In the genomic region with DNA sequence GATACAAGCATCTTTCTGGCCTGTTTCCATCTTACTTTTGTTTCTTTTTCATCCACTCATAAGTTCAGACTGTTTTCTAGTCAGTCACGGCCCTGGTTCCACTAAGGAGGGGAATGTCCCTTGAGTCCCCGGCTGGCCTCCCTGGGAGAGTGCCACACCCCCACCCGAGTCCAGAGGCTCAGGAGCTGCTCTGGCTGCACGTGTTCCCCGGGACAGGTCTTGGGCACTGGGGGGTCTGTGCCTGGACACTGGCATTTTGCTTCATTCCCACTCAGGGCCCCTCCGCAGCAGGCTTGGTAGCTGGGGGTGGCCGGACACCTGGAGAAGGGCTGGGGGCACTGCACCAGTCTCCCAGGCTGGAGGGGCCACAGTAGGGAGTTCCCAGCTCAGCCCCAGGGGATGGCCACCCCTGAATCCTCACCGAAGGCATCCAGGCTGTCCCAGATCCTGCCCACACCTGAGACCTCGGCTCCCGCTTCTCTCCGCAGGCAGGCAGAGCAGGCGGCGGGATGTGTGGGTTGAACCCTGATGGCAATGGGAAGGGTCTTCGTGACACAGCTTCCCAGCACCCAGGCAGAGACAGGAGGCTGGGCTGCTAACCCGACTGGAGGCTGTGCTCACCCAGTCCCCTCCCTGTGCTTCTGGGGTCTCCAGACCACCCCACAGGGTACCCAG, we compare ENCODE assay signal across 25 cellular contexts.
"Had no signal": no experiment of that assay in that cellular context is flagged by ENCODE, and none has a peak within 500 bp of the region (broad histone marks: within the 10 kb centered on the region; RNA-seq: fewer than 3 reads in every experiment).

No MANE protein-coding gene starts in this region.

- H3K9ac ChIP-seq: KMS-11 had no signal

- H3K4me3 ChIP-seq: adrenal gland, body of pancreas, breast epithelium, SJCRH30, SK-N-MC had no signal

- H3K27ac ChIP-seq: body of pancreas, breast epithelium, KMS-11, SJCRH30, SK-N-MC, WERI-Rb-1 had no signal

- H3K27ac Mint-ChIP-seq: activated naive CD8-positive, alpha-beta T cell treated with anti-CD3 and anti-CD28 coated beads for 36 hours; activated T-cell treated with anti-CD3 and anti-CD28 coated beads, Interleukin-2, amount 50 U/mL, for 72 hours; activated T-helper 17 cell treated with anti-CD3 and anti-CD28 coated beads, Interleukin-2, amount 50 U/mL, for 72 hours had no signal

- H3K9me3 Mint-ChIP-seq: activated naive CD8-positive, alpha-beta T cell treated with anti-CD3 and anti-CD28 coated beads for 36 hours; activated T-cell treated with anti-CD3 and anti-CD28 coated beads, Interleukin-2, amount 50 U/mL, for 72 hours; activated T-helper 17 cell treated with anti-CD3 and anti-CD28 coated beads, Interleukin-2, amount 50 U/mL, for 72 hours had no signal

- H3K4me3 Mint-ChIP-seq: activated naive CD8-positive, alpha-beta T cell treated with anti-CD3 and anti-CD28 coated beads for 36 hours; activated T-cell treated with anti-CD3 and anti-CD28 coated beads, Interleukin-2, amount 50 U/mL, for 72 hours; activated T-helper 17 cell treated with anti-CD3 and anti-CD28 coated beads, Interleukin-2, amount 50 U/mL, for 72 hours had no signal

- H3K4me1 Mint-ChIP-seq: activated naive CD8-positive, alpha-beta T cell treated with anti-CD3 and anti-CD28 coated beads for 36 hours; activated T-helper 17 cell treated with anti-CD3 and anti-CD28 coated beads, Interleukin-2, amount 50 U/mL, for 72 hours had no signal

- H3K36me3 Mint-ChIP-seq: activated naive CD8-positive, alpha-beta T cell treated with anti-CD3 and anti-CD28 coated beads for 36 hours had no signal

- H3K27me3 ChIP-seq: adrenal gland, body of pancreas, SJCRH30 had no signal

- H3K4me2 ChIP-seq: KMS-11 had no signal

- DNase-seq: activated CD4-positive, alpha-beta T cell treated with anti-CD3 and anti-CD28 coated beads for 1 hour; activated CD4-positive, alpha-beta T cell treated with anti-CD3 and anti-CD28 coated beads for 48 hours; activated CD4-positive, CD25-positive, alpha-beta regulatory T cell; activated effector memory CD4-positive, alpha-beta T cell treated with anti-CD3 and anti-CD28 coated beads, Interleukin-2, amount 50 U/mL, for 16 hours; activated naive CD4-positive, alpha-beta T cell; activated naive CD4-positive, alpha-beta T cell treated with anti-CD3 and anti-CD28 coated beads, Interleukin-2, amount 50 U/mL, for 16 hours; activated naive CD8-positive, alpha-beta T cell treated with anti-CD3 and anti-CD28 coated beads for 36 hours; activated T-cell treated with anti-CD3 and anti-CD28 coated beads, Interleukin-2, amount 50 U/mL, for 1 hour; activated T-cell treated with anti-CD3 and anti-CD28 coated beads, Interleukin-2, amount 50 U/mL, for 72 hours; MM.1S; NCI-H1092 treated with DMSO at 0.1 percent for 48 hours; NCI-H1417; NCI-H146; NCI-H187 treated with DMSO at 0.1 percent for 48 hours; NCI-H2081 treated with DMSO at 0.1 percent for 48 hours; NCI-H345; NCI-H524 treated with DMSO at 0.1 percent for 48 hours; SJCRH30; WERI-Rb-1 had no signal

- H3K27me3 Mint-ChIP-seq: activated naive CD8-positive, alpha-beta T cell treated with anti-CD3 and anti-CD28 coated beads for 36 hours; activated T-helper 17 cell treated with anti-CD3 and anti-CD28 coated beads, Interleukin-2, amount 50 U/mL, for 72 hours had no signal

- H3K9me3 ChIP-seq: adrenal gland, body of pancreas, breast epithelium, SJCRH30 had no signal

- ATAC-seq: activated T-cell treated with anti-CD3 and anti-CD28 coated beads, Interleukin-2, amount 50 U/mL, for 72 hours; activated T-helper 17 cell treated with anti-CD3 and anti-CD28 coated beads, Interleukin-2, amount 50 U/mL, for 72 hours; body of pancreas had no signal

- H3K4me1 ChIP-seq: body of pancreas, breast epithelium, SJCRH30 had no signal

- H3K36me3 ChIP-seq: adrenal gland, breast epithelium, SJCRH30, WERI-Rb-1 had no signal
